ENCODE assay signal across 14 cellular contexts in the genomic region with DNA sequence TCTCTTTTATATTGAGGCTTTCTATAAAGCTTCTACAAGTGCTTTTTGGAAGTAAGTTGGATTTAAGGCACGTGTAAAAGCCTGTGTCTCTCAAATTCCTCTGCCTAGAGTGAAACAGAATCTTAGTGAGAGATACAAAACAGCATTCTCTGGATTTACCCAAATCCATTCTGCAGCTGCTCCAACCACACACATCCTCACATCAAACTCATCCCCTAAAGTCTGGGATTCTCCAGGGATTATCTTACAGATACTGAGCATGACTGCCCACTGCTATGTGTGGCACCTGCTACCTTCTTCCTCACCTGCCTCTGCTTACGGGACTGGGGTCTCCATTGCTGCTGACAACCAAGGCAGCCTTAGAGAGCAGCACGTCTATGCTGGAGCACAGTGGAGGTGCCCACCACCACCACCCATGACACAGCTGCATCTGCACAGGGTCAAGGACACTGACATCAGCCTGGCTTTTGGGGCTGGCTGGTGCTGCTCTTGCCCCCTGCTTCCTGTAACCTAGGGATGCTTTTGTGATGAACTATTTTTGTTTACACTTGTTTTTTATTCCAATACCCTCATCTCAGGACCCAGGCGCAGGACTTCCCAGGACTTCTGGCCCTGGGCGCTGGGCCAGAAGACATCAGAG.
DNase-seq lines count a peak whose midpoint lies in the region; ATAC-seq, FAIRE-seq and TF ChIP-seq lines count a peak whose summit lies in the region.
"Had no signal": no experiment of that assay in that cellular context is flagged by ENCODE, and none has a peak within 500 bp of the region (broad histone marks: within the 10 kb centered on the region; RNA-seq: fewer than 3 reads in every experiment).

No MANE protein-coding gene starts in this region.

- no peak overlapping the region for H4K8ac ChIP-seq in mesendoderm (ENCODE audit: low read depth, low read length)

- H3K4me3 ChIP-seq in heart right ventricle (no peak overlapping the region), GM12878 (no peak overlapping the region), mesendoderm (ENCODE audit: low read length) (no peak overlapping the region), upper lobe of left lung (no peak overlapping the region)
- H3K4me3 ChIP-seq: SJSA1 had no signal

- RAD21 ChIA-PET in GM12878 (lab: Charles Lee; ENCODE audit: unreplicated experiment): interaction anchor here (2.3 kb wide), 1 partner anchor 77 kb away, joined by 7 read pairs; no protein-coding TSS in a partner anchor

- H3K4me2 ChIP-seq in GM12878 (ENCODE audit: control insufficient read depth, insufficient read depth) (peak overlapping the region; percentile 43; the same call in 1 of the 2 replicates), mesendoderm (ENCODE audit: low read length) (no peak overlapping the region)

- no peak for ATAC-seq in heart right ventricle
- ATAC-seq in left ventricle myocardium superior: no peak
- ATAC-seq in GM12878: no peak
- ATAC-seq in upper lobe of left lung (ENCODE audit: low FRiP score in 2 of 2): no peak
- ATAC-seq in HG02970 (IDR thresholded peaks at IDR 0.05; ENCODE audit: low FRiP score, unreplicated experiment): no peak

- no peaks in the 10 kb centered on the region for H3K36me3 ChIP-seq in heart right ventricle
- no peaks in the 10 kb centered on the region for H3K36me3 ChIP-seq in GM12878 (ENCODE audit: control insufficient read depth in 2 of 2, insufficient read depth in 2 of 2, low read length in 1 of 2)
- H3K36me3 ChIP-seq in mesendoderm (ENCODE audit: control insufficient read depth, insufficient read depth, low read length): no peaks in the 10 kb centered on the region
- H3K36me3 ChIP-seq in upper lobe of left lung: no peaks in the 10 kb centered on the region
- H3K36me3 ChIP-seq: SJSA1 had no signal

- FAIRE-seq in GM12878 (lab: Jason Lieb, UNC): no peak
- FAIRE-seq: endometrium had no signal

- H2BK15ac ChIP-seq in mesendoderm (replicated peaks; ENCODE audit: low read depth): no peak overlapping the region

- CTCF ChIA-PET in GM12878 (lab: Yijun Ruan, JAX): interaction anchor here (1.0 to 2.0 kb wide), 4 partner anchors 8 to 250 kb away, joined by 3 to 5 read pairs (median 3); no protein-coding TSS in a partner anchor

- H3K27me3 ChIP-seq in heart right ventricle (no peaks in the 10 kb centered on the region), GM12878 (replicated peaks in 1 of 2; ENCODE audit: control insufficient read depth in 2 of 2, insufficient read depth in 2 of 2, low read length in 1 of 2) (no peaks in the 10 kb centered on the region), mesendoderm (ENCODE audit: insufficient read depth, low read length, poor library complexity) (no peaks in the 10 kb centered on the region), upper lobe of left lung (no peaks in the 10 kb centered on the region)
- H3K27me3 ChIP-seq: SJSA1 had no signal

- TF ChIP-seq CTCF in heart right ventricle (IDR thresholded peaks at IDR 0.05) (no peak), GM12878 (IDR thresholded peaks at IDR 0.05 in 2 of 3, conservative IDR thresholded peaks at IDR 0.05 in 1 of 3; ENCODE audit: control insufficient read depth in 2 of 3, extremely low read depth in 1 of 3, insufficient read depth in 1 of 3, low read depth in 3 of 3, low read length in 3 of 3) (no peak), upper lobe of left lung (IDR thresholded peaks at IDR 0.05) (no peak)

- H3K23ac ChIP-seq in mesendoderm (ENCODE audit: low read length): peak overlapping the region; percentile 10

- no TSS peak for BruUV-seq in GM12878 (replicated peaks; lab: Mats Ljungman, UMichigan)

- H2BK5ac ChIP-seq in mesendoderm (ENCODE audit: low read length): no peak overlapping the region

- peak overlapping the region in 6 of 10 donors; percentile 4 to 93 (median 54) for H3K27ac ChIP-seq in heart right ventricle
- H3K27ac ChIP-seq in GM12878 (ENCODE audit: control insufficient read depth, insufficient read depth): peak overlapping the region; percentile 81
- H3K27ac ChIP-seq in mesendoderm (ENCODE audit: low read depth, low read length): no peak overlapping the region
- H3K27ac ChIP-seq in upper lobe of left lung: peak overlapping the region; percentile 71 to 88 (median 84)

- POLR2A ChIA-PET in GM12878 (lab: Charles Lee): interaction anchor here (2.9 kb wide), 1 partner anchor 139 kb away, joined by 12 read pairs; a partner anchor contains a TSS

- SMC1A ChIA-PET in GM12878 (lab: Charles Lee; ENCODE audit: uncharacterized antibody, unreplicated experiment): interaction anchor here (1.0 to 2.8 kb wide), 4 partner anchors 10 to 150 kb away, joined by 3 to 11 read pairs (median 4); no protein-coding TSS in a partner anchor

- TF ChIP-seq EP300 in GM12878 (IDR thresholded peaks at IDR 0.05; ENCODE audit: borderline replicate concordance in 1 of 2, control insufficient read depth in 1 of 2, low read depth in 2 of 2, low read length in 2 of 2) (no peak), upper lobe of left lung (IDR thresholded peaks at IDR 0.05) (no peak)

- 87 to 89% methylated on average over 5 of the region's 5 CpGs for WGBS in heart right ventricle, 2 donors
- 98% methylated on average over 5 of the region's 5 CpGs for WGBS in GM12878 (ENCODE audit: insufficient coverage, insufficient replicate concordance, low lambda C conversion rate, missing lambda C conversion rate)
- WGBS in mesendoderm (ENCODE audit: extremely low coverage, insufficient coverage, low lambda C conversion rate): no CpG with 5 or more reads among the region's 5 CpGs
- 95 to 97% methylated on average over 4 to 5 of the region's 5 CpGs for WGBS in upper lobe of left lung, 2 donors

- DNase-seq in heart right ventricle (no peak), left ventricle myocardium superior (no peak), GM12878 (ENCODE audit: low read depth, low spot score) (no peak), mesendoderm (no peak), upper lobe of left lung (no peak), NCI-H1694 (lab: John Stamatoyannopoulos, UW) (no peak), midbrain (lab: John Stamatoyannopoulos, UW) (no peak)
- DNase-seq: activated CD4-positive, alpha-beta T cell treated with anti-CD3 and anti-CD28 coated beads for 4 hours; anterior cingulate cortex; GF-D8; NCI-H526 had no signal

- H3K79me2 ChIP-seq in GM12878 (ENCODE audit: control insufficient read depth, insufficient read depth, low read length) (no peaks in the 10 kb centered on the region), mesendoderm (ENCODE audit: control insufficient read depth, insufficient read depth, low read length) (no peaks in the 10 kb centered on the region)

- no peaks in the 10 kb centered on the region for H3K9me3 ChIP-seq in heart right ventricle
- H3K9me3 ChIP-seq in GM12878 (replicated peaks; ENCODE audit: control insufficient read depth, insufficient read depth, low read length): no peaks in the 10 kb centered on the region; the same call in 2 of the 3 replicates
- no peaks in the 10 kb centered on the region for H3K9me3 ChIP-seq in upper lobe of left lung
- H3K9me3 ChIP-seq: SJSA1 had no signal

- H3K9ac ChIP-seq in GM12878 (ENCODE audit: control insufficient read depth, insufficient read depth, low read length) (no peak overlapping the region), mesendoderm (ENCODE audit: low read length) (no peak overlapping the region)

- in situ Hi-C loops in GM12878 (cut with MboI): no loop called here

- intact Hi-C loops in heart right ventricle (cut with DNase I): loop anchor here in 1 of 10 donors (10.0 kb wide), 1 partner anchor 139 kb away; a partner anchor contains a TSS
- intact Hi-C loops in left ventricle myocardium superior (cut with micrococcal nuclease): no loop called here
- intact Hi-C loops in GM12878 (cut with micrococcal nuclease; ENCODE audit: unreplicated experiment): loop anchor here (2.0 kb wide), 2 partner anchors 77 to 139 kb away; a partner anchor contains a TSS

- no peak overlapping the region for H3K18ac ChIP-seq in mesendoderm (ENCODE audit: low read length)

- no peak overlapping the region for H2BK120ac ChIP-seq in mesendoderm (ENCODE audit: low read depth, low read length)

- peaks cover 0 to 67% (median 27%) of the 10 kb centered on the region in 9 donors for H3K4me1 ChIP-seq in heart right ventricle
- peaks cover 23% of the 10 kb centered on the region for H3K4me1 ChIP-seq in GM12878 (ENCODE audit: control insufficient read depth, insufficient read depth, low read length)
- H3K4me1 ChIP-seq in mesendoderm (ENCODE audit: control insufficient read depth, low read depth, low read length): no peaks in the 10 kb centered on the region
- peaks cover 55 to 65% (median 60%) of the 10 kb centered on the region in 4 donors for H3K4me1 ChIP-seq in upper lobe of left lung

- no peak overlapping the region for H2AK5ac ChIP-seq in mesendoderm (ENCODE audit: low read length)

- no peak for TF ChIP-seq POLR2A in GM12878 (IDR thresholded peaks at IDR 0.05; ENCODE audit: low read depth, low read length)
- no peak for TF ChIP-seq POLR2A in upper lobe of left lung (IDR thresholded peaks at IDR 0.05)

- no peak for TF ChIP-seq RAD21 in GM12878 (IDR thresholded peaks at IDR 0.05; ENCODE audit: insufficient read depth, low read depth, low read length)

- no peak overlapping the region for H2AFZ ChIP-seq in GM12878 (ENCODE audit: control insufficient read depth, low read depth, low read length)

- no peak overlapping the region for H4K5ac ChIP-seq in mesendoderm (ENCODE audit: low read length)

- H3K79me1 ChIP-seq in mesendoderm (ENCODE audit: low read length): no peaks in the 10 kb centered on the region

- no peak overlapping the region for H3K56ac ChIP-seq in mesendoderm (ENCODE audit: low read length)

- no peaks in the 10 kb centered on the region for H4K20me1 ChIP-seq in GM12878 (ENCODE audit: control insufficient read depth, insufficient read depth)

- H3K4ac ChIP-seq in mesendoderm (ENCODE audit: low read depth, low read length): no peak overlapping the region

TF ChIP-seq in GM12878, 131 proteins besides CTCF, POLR2A, EP300 and RAD21 (continues in another document):
- TF ChIP-seq JUND (IDR thresholded peaks at IDR 0.05; ENCODE audit: low read depth, low read length): no peak
- no peak for TF ChIP-seq HCFC1 (IDR thresholded peaks at IDR 0.05; ENCODE audit: low read length)
- no peak for TF ChIP-seq SIX5 (IDR thresholded peaks at IDR 0.05; ENCODE audit: low read depth, low read length, severe bottlenecking)
- TF ChIP-seq PML (IDR thresholded peaks at IDR 0.05; ENCODE audit: low read length): no peak
- no peak for TF ChIP-seq ZNF622 (IDR thresholded peaks at IDR 0.05)
- no peak for TF ChIP-seq KLF5 (IDR thresholded peaks at IDR 0.05; ENCODE audit: partially characterized antibody)
- TF ChIP-seq CREB1 (IDR thresholded peaks at IDR 0.05; ENCODE audit: low read depth): no peak
- no peak for TF ChIP-seq HDGF (IDR thresholded peaks at IDR 0.05)
- no peak for TF ChIP-seq SRF (IDR thresholded peaks at IDR 0.05; ENCODE audit: low read depth in 2 of 2, low read length in 2 of 2)
- no peak for TF ChIP-seq ZNF217 (IDR thresholded peaks at IDR 0.05)
- no peak for TF ChIP-seq EED (IDR thresholded peaks at IDR 0.05; ENCODE audit: low read depth)
